Comparison of ENCODE assay signal across 1 cellular context in the genomic region with DNA sequence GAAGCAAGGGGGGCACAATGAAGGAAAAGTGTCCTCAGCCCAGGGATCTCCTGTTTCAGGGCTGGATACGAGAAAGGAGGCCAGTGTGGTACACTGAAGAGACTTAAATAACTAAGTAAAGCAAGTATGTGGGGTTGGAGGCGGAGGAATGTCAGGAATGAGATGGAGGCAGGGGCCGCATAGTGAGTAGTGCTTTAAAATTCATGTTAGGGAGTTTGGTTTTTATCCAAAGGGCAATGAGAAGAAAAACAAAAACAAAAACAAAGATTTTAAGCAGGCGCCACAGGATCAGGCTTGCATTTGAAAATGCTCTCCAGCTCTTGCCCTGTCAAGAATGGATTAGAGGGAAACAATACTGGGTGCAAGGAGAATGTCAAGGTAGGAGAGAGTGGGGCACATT.
TF ChIP-seq lines count a peak whose summit lies in the region.

No MANE protein-coding gene starts in this region.

TF ChIP-seq in GM23338, 12 proteins besides CTCF, POLR2A, EP300 and RAD21 (continued from another document):
- TF ChIP-seq REST (IDR thresholded peaks at IDR 0.05; ENCODE audit: unreplicated experiment) (no peak), ETS1 (IDR thresholded peaks at IDR 0.05) (no peak), STAT1 (IDR thresholded peaks at IDR 0.05; ENCODE audit: unreplicated experiment) (no peak)
